Comparison of ENCODE assay signal across 9 cellular contexts in genomic region chr22:37420656-37421467, GRCh38. TPM values are rescaled to one million over a fixed set of nuclear protein-coding genes. Genes with fewer than 3 reads are reported as not detected.
DNase-seq lines count a peak whose midpoint lies in the region; FAIRE-seq and TF ChIP-seq lines count a peak whose summit lies in the region.
"Had no signal": no experiment of that assay in that cellular context is flagged by ENCODE, and none has a peak within 500 bp of the region (broad histone marks: within the 10 kb centered on the region; RNA-seq: fewer than 3 reads in every experiment).

No MANE protein-coding gene starts in this region.

- no peak for DNase-seq in activated T-cell treated with anti-CD3 and anti-CD28 coated beads, Interleukin-2, amount 50 U/mL, for 24 hours
- DNase-seq in activated T-cell treated with anti-CD3 and anti-CD28 coated beads, Interleukin-2, amount 50 U/mL, for 1 hour, result no peak
- DNase-seq in activated CD4-positive, alpha-beta memory T cell treated with anti-CD3 and anti-CD28 coated beads for 36 hours, result no peak
- DNase-seq in hepatocyte (ENCODE audit: low spot score) (no peak), stomach (no peak), NCI-H2227 treated with DMSO at 0.1 percent for 48 hours (lab: John Stamatoyannopoulos, UW) (no peak), RCC 7860 (ENCODE audit: low spot score) (no peak)
- DNase-seq in activated CD8-positive, alpha-beta memory T cell treated with anti-CD3 and anti-CD28 coated beads, Interleukin-2, amount 50 U/mL, for 48 hours, result no peak

- H3K27ac ChIP-seq in hepatocyte (no peak overlapping the region), stomach (no peak overlapping the region)

- peak overlapping the region; percentile 74 for H3K4me3 Mint-ChIP-seq in activated T-cell treated with anti-CD3 and anti-CD28 coated beads, Interleukin-2, amount 50 U/mL, for 24 hours
- H3K4me3 Mint-ChIP-seq in activated CD4-positive, alpha-beta memory T cell treated with anti-CD3 and anti-CD28 coated beads for 36 hours, result peak overlapping the region; percentile 67

- FAIRE-seq in RCC 7860 (lab: Jason Lieb, UNC), result no peak
- FAIRE-seq: D721Med had no signal

- H3K9me3 Mint-ChIP-seq in activated T-cell treated with anti-CD3 and anti-CD28 coated beads, Interleukin-2, amount 50 U/mL, for 24 hours, result no peaks in the 10 kb centered on the region
- no peaks in the 10 kb centered on the region for H3K9me3 Mint-ChIP-seq in activated CD4-positive, alpha-beta memory T cell treated with anti-CD3 and anti-CD28 coated beads for 36 hours

- peaks cover 9% of the 10 kb centered on the region for H3K4me1 ChIP-seq in hepatocyte (ENCODE audit: insufficient read depth)
- H3K4me1 ChIP-seq in stomach, result peaks cover 13 to 27% (median 25%) of the 10 kb centered on the region in 4 donors

- TF ChIP-seq CTCF in hepatocyte (IDR thresholded peaks at IDR 0.05; ENCODE audit: poor library complexity), result no peak
- TF ChIP-seq CTCF in stomach (IDR thresholded peaks at IDR 0.05), result no peak

- no peak for TF ChIP-seq EP300 in stomach (IDR thresholded peaks at IDR 0.05)

- no peak overlapping the region for H2AFZ ChIP-seq in hepatocyte

- POLR2A ChIA-PET in activated CD4-positive, alpha-beta memory T cell treated with anti-CD3 and anti-CD28 coated beads for 36 hours (lab: Charles Lee), result no interaction called here

- H3K27ac Mint-ChIP-seq in activated T-cell treated with anti-CD3 and anti-CD28 coated beads, Interleukin-2, amount 50 U/mL, for 24 hours, result no peak overlapping the region
- H3K27ac Mint-ChIP-seq in activated CD4-positive, alpha-beta memory T cell treated with anti-CD3 and anti-CD28 coated beads for 36 hours, result no peak overlapping the region

- no peaks in the 10 kb centered on the region for H3K79me2 ChIP-seq in hepatocyte

- H3K9me3 ChIP-seq in hepatocyte (ENCODE audit: low read depth), result no peaks in the 10 kb centered on the region
- H3K9me3 ChIP-seq in stomach, result no peaks in the 10 kb centered on the region

- intact Hi-C loops in activated CD4-positive, alpha-beta memory T cell treated with anti-CD3 and anti-CD28 coated beads for 36 hours (cut with micrococcal nuclease), result no loop called here
- intact Hi-C loops in stomach (cut with DNase I; ENCODE audit: low total_unique reads), result no loop called here

- H3K27me3 ChIP-seq in hepatocyte, result peaks cover 60% of the 10 kb centered on the region
- H3K27me3 ChIP-seq in stomach, result peaks cover 12 to 100% (median 60%) of the 10 kb centered on the region in 3 donors

- H3K27me3 Mint-ChIP-seq in activated T-cell treated with anti-CD3 and anti-CD28 coated beads, Interleukin-2, amount 50 U/mL, for 24 hours, result peaks cover 69% of the 10 kb centered on the region
- H3K27me3 Mint-ChIP-seq in activated CD4-positive, alpha-beta memory T cell treated with anti-CD3 and anti-CD28 coated beads for 36 hours, result peaks cover 60% of the 10 kb centered on the region

- WGBS in hepatocyte (ENCODE audit: low lambda C conversion rate, missing lambda C conversion rate), result 58% methylated on average over 21 of the region's 21 CpGs
- 35 to 47% (median 40%) methylated on average over 20 to 21 of the region's 21 CpGs for WGBS in stomach, 5 donors

- no peaks in the 10 kb centered on the region for H3K9me2 ChIP-seq in hepatocyte (replicated peaks; ENCODE audit: insufficient read depth)

- TF ChIP-seq POLR2A in stomach (IDR thresholded peaks at IDR 0.05), result no peak

- H3K36me3 ChIP-seq in hepatocyte (replicated peaks; ENCODE audit: insufficient read depth, low read depth) (no peaks in the 10 kb centered on the region), stomach (no peaks in the 10 kb centered on the region)

- H4K20me1 ChIP-seq in hepatocyte (ENCODE audit: insufficient read depth, poor library complexity, severe bottlenecking), result no peaks in the 10 kb centered on the region

- H3K4me3 ChIP-seq in hepatocyte (no peak overlapping the region), stomach (peak overlapping the region in 3 of 4 donors; percentile 25 to 39 (median 32))

- H3K4me2 ChIP-seq in hepatocyte, result peak overlapping the region; percentile 90

- no peaks in the 10 kb centered on the region for H3K36me3 Mint-ChIP-seq in activated T-cell treated with anti-CD3 and anti-CD28 coated beads, Interleukin-2, amount 50 U/mL, for 24 hours (ENCODE audit: low read depth)
- H3K36me3 Mint-ChIP-seq in activated CD4-positive, alpha-beta memory T cell treated with anti-CD3 and anti-CD28 coated beads for 36 hours, result no peaks in the 10 kb centered on the region

- peaks cover 28% of the 10 kb centered on the region for H3K4me1 Mint-ChIP-seq in activated T-cell treated with anti-CD3 and anti-CD28 coated beads, Interleukin-2, amount 50 U/mL, for 24 hours (ENCODE audit: low read depth)
- H3K4me1 Mint-ChIP-seq in activated CD4-positive, alpha-beta memory T cell treated with anti-CD3 and anti-CD28 coated beads for 36 hours (ENCODE audit: low read depth), result peaks cover 27% of the 10 kb centered on the region

- CTCF ChIA-PET in activated CD4-positive, alpha-beta memory T cell treated with anti-CD3 and anti-CD28 coated beads for 36 hours (lab: Charles Lee), result no interaction called here

RNA-seq across cellular contexts. Expression of gene ELFN2, which starts 6.4 kb away (rescaled TPM):
- total RNA-seq in activated CD4-positive, alpha-beta memory T cell treated with anti-CD3 and anti-CD28 coated beads for 36 hours, result under 1 TPM; 0.39 to 0.57 TPM
- total RNA-seq in hepatocyte (0.20 and 0.53 TPM in 2 replicates), stomach (under 1 TPM in 2 of 5 donors, not detected in 3; 0.18 to 0.89 TPM)
- polyA plus RNA-seq in hepatocyte (0.19 and 0.40 TPM in 2 replicates), stomach (under 1 TPM in 1 of 3 donors, not detected in 2; 0.03 TPM)
